Comparison of ENCODE assay signal across 8 cellular contexts in the genomic region with DNA sequence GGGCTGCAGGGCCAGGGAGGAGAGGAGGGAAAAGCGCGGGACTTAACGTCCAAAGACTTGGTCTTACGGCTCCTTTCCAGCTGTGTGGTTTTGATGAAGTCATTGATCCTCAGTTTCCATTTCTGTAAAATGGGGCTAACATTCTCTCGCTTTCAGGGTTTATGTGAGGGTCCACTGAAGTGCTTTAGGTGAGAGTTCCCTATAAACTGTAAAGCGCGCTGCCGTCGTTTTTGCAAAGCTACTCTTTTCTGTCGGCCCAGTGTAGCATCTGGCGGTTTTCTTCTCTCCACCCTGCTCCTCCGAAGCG. TPM values are rescaled to one million over a fixed set of nuclear protein-coding genes. Genes with fewer than 3 reads are reported as not detected.
A peak's percentile ranks its signal among the peaks of the same experiment; 100 is the strongest.
DNase-seq lines count a peak whose midpoint lies in the region; ATAC-seq and TF ChIP-seq lines count a peak whose summit lies in the region.

No MANE protein-coding gene starts in this region.

- H3K36me3 ChIP-seq in PC-9 (ENCODE audit: low read depth) (no peaks in the 10 kb centered on the region), parathyroid adenoma (ENCODE audit: control insufficient read depth, insufficient read depth, low read length) (no peaks in the 10 kb centered on the region)

- POLR2A ChIA-PET in PC-9 (lab: Charles Lee; ENCODE audit: unreplicated experiment) = interaction anchor here (0.5 to 0.6 kb wide), 3 partner anchors 20 to 1230 kb away, joined by 4 to 10 read pairs (median 8); no protein-coding TSS in a partner anchor

- H3F3A ChIP-seq in PC-9 (ENCODE audit: insufficient read depth, low read depth) = peaks cover 4% of the 10 kb centered on the region; the same call in 1 of the 2 replicates

- no peak overlapping the region for H3K9ac ChIP-seq in parathyroid adenoma

- H3K4me3 ChIP-seq in PC-9 (peak overlapping the region; percentile 99), epithelial cell of proximal tubule (ENCODE audit: low read depth, low read length) (peak overlapping the region; percentile 94), parathyroid adenoma (ENCODE audit: low read depth, low read length) (peak overlapping the region; percentile 99)

- 0 out of 2 replicates have a peak overlapping the region, but pooled peaks have one; percentile 60 for H2AFZ ChIP-seq in PC-9
- peak overlapping the region; percentile 95 for H2AFZ ChIP-seq in parathyroid adenoma

- no peaks in the 10 kb centered on the region for H4K20me1 ChIP-seq in PC-9 (ENCODE audit: insufficient read depth)

- peak overlapping the region; percentile 67 for H3K27ac Mint-ChIP-seq in Calu3 (ENCODE audit: unreplicated experiment)

- H3K4me2 ChIP-seq in PC-9 (peak overlapping the region; percentile 84), parathyroid adenoma (ENCODE audit: low read length) (peak overlapping the region; percentile 81)

- no peaks in the 10 kb centered on the region for H3K27me3 ChIP-seq in PC-9 (ENCODE audit: insufficient read depth, low read depth)
- no peaks in the 10 kb centered on the region for H3K27me3 ChIP-seq in parathyroid adenoma (ENCODE audit: control insufficient read depth, insufficient read depth, low read length)

- no peaks in the 10 kb centered on the region for H3K27me3 Mint-ChIP-seq in Calu3 (ENCODE audit: unreplicated experiment)

- H3K9me3 Mint-ChIP-seq in Calu3 (ENCODE audit: low read depth, unreplicated experiment) = no peaks in the 10 kb centered on the region

- peaks cover 13% of the 10 kb centered on the region for H3K36me3 Mint-ChIP-seq in Calu3 (ENCODE audit: insufficient read depth, unreplicated experiment)

- no peaks in the 10 kb centered on the region for H3K9me2 ChIP-seq in PC-9 (ENCODE audit: insufficient read depth)

- CTCF ChIA-PET in Calu3 (lab: Charles Lee) = no interaction called here
- CTCF ChIA-PET in PC-9 (lab: Charles Lee) = no interaction called here

- no peaks in the 10 kb centered on the region for H3K4me1 Mint-ChIP-seq in Calu3 (ENCODE audit: low read depth, unreplicated experiment)

- H3K4me1 ChIP-seq in PC-9 (replicated peaks; ENCODE audit: insufficient read depth) (peaks cover 9% of the 10 kb centered on the region; the same call in 1 of the 2 replicates), parathyroid adenoma (peaks cover 7% of the 10 kb centered on the region)

- intact Hi-C loops in Calu3 (cut with micrococcal nuclease; ENCODE audit: unreplicated experiment) (no loop called here), PC-9 (cut with micrococcal nuclease; ENCODE audit: unreplicated experiment) (loop anchor here (1.0 to 2.0 kb wide), 4 partner anchors 15 to 39 kb away; partner anchors contain the start of gene C15orf62)

- no peak for DNase-seq in Calu3
- DNase-seq in PC-9 = no peak
- DNase-seq in epithelial cell of proximal tubule (ENCODE audit: low read depth) = no peak
- no peak for DNase-seq in MV-4-11 (lab: John Stamatoyannopoulos, UW)
- DNase-seq in stimulated activated CD8-positive, alpha-beta memory T cell treated with anti-CD3 and anti-CD28 coated beads, Interleukin-4, amount 100 ng/mL, for 48 hours = no peak

- H3K27ac ChIP-seq in PC-9 (peak overlapping the region; percentile 60), parathyroid adenoma (no peak overlapping the region)

- H3K79me2 ChIP-seq in PC-9 (ENCODE audit: low read depth) = peaks cover 19% of the 10 kb centered on the region
- H3K79me2 ChIP-seq in parathyroid adenoma = peaks cover 6% of the 10 kb centered on the region

- H3K9me3 ChIP-seq in PC-9 (ENCODE audit: insufficient read depth, low read depth) (no peaks in the 10 kb centered on the region), parathyroid adenoma (ENCODE audit: control insufficient read depth, low read length) (no peaks in the 10 kb centered on the region)

- BruUV-seq in Calu3 (replicated peaks; lab: Mats Ljungman, UMichigan) (no TSS peak), PC-9 (replicated peaks; lab: Mats Ljungman, UMichigan) (no TSS peak)

- no peak for TF ChIP-seq CTCF in Calu3 (IDR thresholded peaks at IDR 0.05; ENCODE audit: unreplicated experiment)
- TF ChIP-seq CTCF in PC-9 (conservative IDR thresholded peaks at IDR 0.05) = no peak
- TF ChIP-seq CTCF in epithelial cell of proximal tubule (conservative IDR thresholded peaks at IDR 0.05; ENCODE audit: low read depth, low read length) = no peak
- TF ChIP-seq CTCF in parathyroid adenoma (IDR thresholded peaks at IDR 0.05) = no peak

- no peak for ATAC-seq in GM21786 (IDR thresholded peaks at IDR 0.05; ENCODE audit: unreplicated experiment)
- no peak for ATAC-seq in HG03520 (IDR thresholded peaks at IDR 0.05; ENCODE audit: unreplicated experiment)

- peak overlapping the region; percentile 90 for H3K4me3 Mint-ChIP-seq in Calu3 (ENCODE audit: low read depth, unreplicated experiment)

RNA-seq across cellular contexts. Expression of gene DNAJC17, which starts 0.6 kb away (rescaled TPM):
- total RNA-seq in Calu3 (2022) (15.2 and 17.4 TPM in 2 replicates), PC-9 (2021) (27.4 and 33.0 TPM in 2 replicates), epithelial cell of proximal tubule (21.7 and 43.2 TPM in 2 replicates)

RNA-seq across cellular contexts. Expression of gene ZFYVE19, which starts 1.0 kb away (rescaled TPM):
- total RNA-seq in Calu3 (2022) (13.9 and 14.9 TPM in 2 replicates), PC-9 (2021) (32.6 and 33.1 TPM in 2 replicates), epithelial cell of proximal tubule (30.0 and 34.8 TPM in 2 replicates)

RNA-seq across cellular contexts. Expression of gene PPP1R14D, which starts 20.7 kb away (rescaled TPM):
- 0.51 and 1.7 TPM in 2 replicates for total RNA-seq in Calu3 (2022)
- 0.55 and 0.65 TPM in 2 replicates for total RNA-seq in PC-9 (2021)
- total RNA-seq in epithelial cell of proximal tubule = not detected in 2 replicates

RNA-seq across cellular contexts. Expression of gene SPINT1, which starts 36.0 kb away (rescaled TPM):
- 93.7 and 98.4 TPM in 2 replicates for total RNA-seq in Calu3 (2022)
- 141 and 180 TPM in 2 replicates for total RNA-seq in PC-9 (2021)
- 159 and 319 TPM in 2 replicates for total RNA-seq in epithelial cell of proximal tubule

RNA-seq across cellular contexts. Expression of gene C15orf62, which starts 38.1 kb away (rescaled TPM):
- total RNA-seq in Calu3 (2022) (0.56 and 0.64 TPM in 2 replicates), PC-9 (2021) (0.23 and 0.33 TPM in 2 replicates), epithelial cell of proximal tubule (0.63 and 2.7 TPM in 2 replicates)
